Comparison of ENCODE assay signal across 1 cellular context in the genomic region with DNA sequence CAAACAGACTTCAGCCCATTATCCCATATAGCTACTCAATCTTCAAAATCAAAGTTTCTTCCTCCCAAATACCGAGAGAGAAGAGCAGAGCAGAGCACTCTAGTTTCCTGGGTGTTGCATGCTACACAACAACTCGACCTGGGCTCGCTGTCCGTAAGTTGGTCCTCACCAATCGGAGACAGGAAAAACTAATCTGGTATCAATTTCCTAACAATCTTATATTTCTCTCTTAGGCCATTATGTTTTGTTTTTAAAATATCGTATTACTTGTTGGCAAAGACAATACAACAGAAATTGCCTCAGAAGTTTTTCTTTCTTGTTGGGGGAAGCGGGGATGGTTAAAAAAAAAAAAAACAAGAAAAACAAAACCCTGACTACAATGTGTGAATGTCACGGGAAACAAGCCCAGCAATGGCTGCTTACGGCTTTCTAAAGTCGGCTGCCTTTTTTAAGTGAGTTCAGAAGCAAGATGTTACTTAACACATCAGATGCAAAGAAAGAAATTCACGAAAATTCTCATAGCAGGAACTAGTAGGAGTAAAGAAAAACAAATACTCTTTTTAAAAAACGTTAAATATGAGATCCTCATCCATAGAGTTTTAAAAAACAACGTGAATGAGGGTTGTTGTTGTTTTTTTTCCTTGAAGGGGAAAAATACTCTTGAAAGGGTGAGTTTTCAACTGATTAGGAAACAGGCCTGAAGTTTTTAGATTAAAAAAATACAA.
TF ChIP-seq lines count a peak whose summit lies in the region.

No MANE protein-coding gene starts in this region.

TF ChIP-seq in HEK293, 187 proteins besides CTCF, POLR2A, EP300 and RAD21 (continued from another document):
- no peak for TF ChIP-seq SCRT2 (tag by site-specific recombination; IDR thresholded peaks at IDR 0.05)
- TF ChIP-seq ZBTB1 (tag by site-specific recombination; IDR thresholded peaks at IDR 0.05), result no peak
- TF ChIP-seq, protein P1, sequence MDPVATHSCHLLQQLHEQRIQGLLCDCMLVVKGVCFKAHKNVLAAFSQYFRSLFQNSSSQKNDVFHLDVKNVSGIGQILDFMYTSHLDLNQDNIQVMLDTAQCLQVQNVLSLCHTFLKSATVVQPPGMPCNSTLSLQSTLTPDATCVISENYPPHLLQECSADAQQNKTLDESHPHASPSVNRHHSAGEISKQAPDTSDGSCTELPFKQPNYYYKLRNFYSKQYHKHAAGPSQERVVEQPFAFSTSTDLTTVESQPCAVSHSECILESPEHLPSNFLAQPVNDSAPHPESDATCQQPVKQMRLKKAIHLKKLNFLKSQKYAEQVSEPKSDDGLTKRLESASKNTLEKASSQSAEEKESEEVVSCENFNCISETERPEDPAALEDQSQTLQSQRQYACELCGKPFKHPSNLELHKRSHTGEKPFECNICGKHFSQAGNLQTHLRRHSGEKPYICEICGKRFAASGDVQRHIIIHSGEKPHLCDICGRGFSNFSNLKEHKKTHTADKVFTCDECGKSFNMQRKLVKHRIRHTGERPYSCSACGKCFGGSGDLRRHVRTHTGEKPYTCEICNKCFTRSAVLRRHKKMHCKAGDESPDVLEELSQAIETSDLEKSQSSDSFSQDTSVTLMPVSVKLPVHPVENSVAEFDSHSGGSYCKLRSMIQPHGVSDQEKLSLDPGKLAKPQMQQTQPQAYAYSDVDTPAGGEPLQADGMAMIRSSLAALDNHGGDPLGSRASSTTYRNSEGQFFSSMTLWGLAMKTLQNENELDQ (tag by site-specific recombination; IDR thresholded peaks at IDR 0.05; ENCODE audit: low read depth), result no peak
- TF ChIP-seq ZNF433 (tag by site-specific recombination; IDR thresholded peaks at IDR 0.05; ENCODE audit: low read depth), result no peak
- TF ChIP-seq, protein P2, sequence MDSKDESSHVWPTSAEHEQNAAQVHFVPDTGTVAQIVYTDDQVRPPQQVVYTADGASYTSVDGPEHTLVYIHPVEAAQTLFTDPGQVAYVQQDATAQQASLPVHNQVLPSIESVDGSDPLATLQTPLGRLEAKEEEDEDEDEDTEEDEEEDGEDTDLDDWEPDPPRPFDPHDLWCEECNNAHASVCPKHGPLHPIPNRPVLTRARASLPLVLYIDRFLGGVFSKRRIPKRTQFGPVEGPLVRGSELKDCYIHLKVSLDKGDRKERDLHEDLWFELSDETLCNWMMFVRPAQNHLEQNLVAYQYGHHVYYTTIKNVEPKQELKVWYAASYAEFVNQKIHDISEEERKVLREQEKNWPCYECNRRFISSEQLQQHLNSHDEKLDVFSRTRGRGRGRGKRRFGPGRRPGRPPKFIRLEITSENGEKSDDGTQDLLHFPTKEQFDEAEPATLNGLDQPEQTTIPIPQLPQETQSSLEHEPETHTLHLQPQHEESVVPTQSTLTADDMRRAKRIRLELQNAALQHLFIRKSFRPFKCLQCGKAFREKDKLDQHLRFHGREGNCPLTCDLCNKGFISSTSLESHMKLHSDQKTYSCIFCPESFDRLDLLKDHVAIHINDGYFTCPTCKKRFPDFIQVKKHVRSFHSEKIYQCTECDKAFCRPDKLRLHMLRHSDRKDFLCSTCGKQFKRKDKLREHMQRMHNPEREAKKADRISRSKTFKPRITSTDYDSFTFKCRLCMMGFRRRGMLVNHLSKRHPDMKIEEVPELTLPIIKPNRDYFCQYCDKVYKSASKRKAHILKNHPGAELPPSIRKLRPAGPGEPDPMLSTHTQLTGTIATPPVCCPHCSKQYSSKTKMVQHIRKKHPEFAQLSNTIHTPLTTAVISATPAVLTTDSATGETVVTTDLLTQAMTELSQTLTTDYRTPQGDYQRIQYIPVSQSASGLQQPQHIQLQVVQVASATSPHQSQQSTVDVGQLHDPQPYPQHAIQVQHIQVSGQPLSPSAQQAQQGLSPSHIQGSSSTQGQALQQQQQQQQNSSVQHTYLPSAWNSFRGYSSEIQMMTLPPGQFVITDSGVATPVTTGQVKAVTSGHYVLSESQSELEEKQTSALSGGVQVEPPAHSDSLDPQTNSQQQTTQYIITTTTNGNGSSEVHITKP (tag by site-specific recombination; IDR thresholded peaks at IDR 0.05), result peak; percentile 37; the same call in 1 of the 2 replicates
- TF ChIP-seq, protein P3, sequence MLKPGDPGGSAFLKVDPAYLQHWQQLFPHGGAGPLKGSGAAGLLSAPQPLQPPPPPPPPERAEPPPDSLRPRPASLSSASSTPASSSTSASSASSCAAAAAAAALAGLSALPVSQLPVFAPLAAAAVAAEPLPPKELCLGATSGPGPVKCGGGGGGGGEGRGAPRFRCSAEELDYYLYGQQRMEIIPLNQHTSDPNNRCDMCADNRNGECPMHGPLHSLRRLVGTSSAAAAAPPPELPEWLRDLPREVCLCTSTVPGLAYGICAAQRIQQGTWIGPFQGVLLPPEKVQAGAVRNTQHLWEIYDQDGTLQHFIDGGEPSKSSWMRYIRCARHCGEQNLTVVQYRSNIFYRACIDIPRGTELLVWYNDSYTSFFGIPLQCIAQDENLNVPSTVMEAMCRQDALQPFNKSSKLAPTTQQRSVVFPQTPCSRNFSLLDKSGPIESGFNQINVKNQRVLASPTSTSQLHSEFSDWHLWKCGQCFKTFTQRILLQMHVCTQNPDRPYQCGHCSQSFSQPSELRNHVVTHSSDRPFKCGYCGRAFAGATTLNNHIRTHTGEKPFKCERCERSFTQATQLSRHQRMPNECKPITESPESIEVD (tag by site-specific recombination; IDR thresholded peaks at IDR 0.05), result peak; percentile 98
- 0 out of 2 replicates have a peak, but pooled peaks have one; percentile 34 for TF ChIP-seq ZNF600 (tag by site-specific recombination; IDR thresholded peaks at IDR 0.05)
- no peak for TF ChIP-seq ZBTB21 (tag by site-specific recombination; IDR thresholded peaks at IDR 0.05)
- TF ChIP-seq ZNF558 (tag by site-specific recombination; IDR thresholded peaks at IDR 0.05), result no peak
- 0 out of 2 replicates have a peak, but pooled peaks have one; percentile 20 for TF ChIP-seq ZXDB (tag by site-specific recombination; IDR thresholded peaks at IDR 0.05)
- TF ChIP-seq ZNF843 (tag by site-specific recombination; IDR thresholded peaks at IDR 0.05), result 0 out of 2 replicates have a peak, but pooled peaks have one; percentile 16
- TF ChIP-seq, protein P4, sequence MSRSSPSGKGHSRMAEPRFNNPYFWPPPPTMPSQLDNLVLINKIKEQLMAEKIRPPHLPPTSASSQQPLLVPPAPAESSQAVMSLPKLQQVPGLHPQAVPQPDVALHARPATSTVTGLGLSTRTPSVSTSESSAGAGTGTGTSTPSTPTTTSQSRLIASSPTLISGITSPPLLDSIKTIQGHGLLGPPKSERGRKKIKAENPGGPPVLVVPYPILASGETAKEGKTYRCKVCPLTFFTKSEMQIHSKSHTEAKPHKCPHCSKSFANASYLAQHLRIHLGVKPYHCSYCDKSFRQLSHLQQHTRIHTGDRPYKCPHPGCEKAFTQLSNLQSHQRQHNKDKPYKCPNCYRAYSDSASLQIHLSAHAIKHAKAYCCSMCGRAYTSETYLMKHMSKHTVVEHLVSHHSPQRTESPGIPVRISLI (tag by site-specific recombination; IDR thresholded peaks at IDR 0.05), result 0 out of 2 replicates have a peak, but pooled peaks have one; percentile 69
- TF ChIP-seq ZBTB17 (tag by site-specific recombination; IDR thresholded peaks at IDR 0.05), result peak; percentile 70
- TF ChIP-seq, protein P5, sequence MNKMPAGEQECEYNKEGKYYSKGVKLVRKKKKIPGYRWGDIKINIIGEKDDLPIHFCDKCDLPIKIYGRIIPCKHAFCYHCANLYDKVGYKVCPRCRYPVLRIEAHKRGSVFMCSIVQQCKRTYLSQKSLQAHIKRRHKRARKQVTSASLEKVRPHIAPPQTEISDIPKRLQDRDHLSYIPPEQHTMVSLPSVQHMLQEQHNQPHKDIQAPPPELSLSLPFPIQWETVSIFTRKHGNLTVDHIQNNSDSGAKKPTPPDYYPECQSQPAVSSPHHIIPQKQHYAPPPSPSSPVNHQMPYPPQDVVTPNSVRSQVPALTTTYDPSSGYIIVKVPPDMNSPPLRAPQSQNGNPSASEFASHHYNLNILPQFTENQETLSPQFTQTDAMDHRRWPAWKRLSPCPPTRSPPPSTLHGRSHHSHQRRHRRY (tag by site-specific recombination; IDR thresholded peaks at IDR 0.05), result no peak
- TF ChIP-seq ZNF426 (tag by site-specific recombination; IDR thresholded peaks at IDR 0.05), result no peak
- TF ChIP-seq ZNF248 (tag by site-specific recombination; IDR thresholded peaks at IDR 0.05), result no peak
- TF ChIP-seq ZNF416 (tag by site-specific recombination; IDR thresholded peaks at IDR 0.05), result no peak
